ENCODE assay signal across 8 cellular contexts in the genomic region with DNA sequence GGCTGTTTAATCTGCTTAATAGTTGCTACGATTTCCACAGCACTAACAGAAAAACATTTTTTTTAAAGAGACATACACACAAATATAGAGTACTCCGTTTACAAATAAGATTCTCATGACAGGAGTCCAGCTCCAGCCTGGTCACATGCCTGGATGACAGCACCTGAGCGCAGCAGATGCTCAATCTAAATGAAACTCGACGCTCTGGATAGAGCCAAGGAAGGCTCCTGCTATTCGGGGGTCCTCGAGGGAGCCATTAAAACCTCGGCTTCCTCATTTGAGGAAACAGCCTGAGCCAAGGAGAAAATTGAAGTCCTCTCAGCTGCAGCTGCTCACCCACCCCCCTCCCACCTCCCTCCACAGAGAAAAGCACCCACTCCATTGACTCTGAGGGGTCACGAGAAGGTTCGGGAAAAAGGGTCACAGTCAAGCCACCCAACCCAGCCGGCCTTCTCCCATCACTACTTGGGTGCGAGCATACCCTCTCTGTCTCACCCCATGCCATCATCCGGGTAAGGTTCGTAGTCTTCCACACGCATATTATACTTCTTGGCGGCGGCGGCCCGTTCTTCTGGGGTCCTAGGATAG. TPM values are rescaled to one million over a fixed set of nuclear protein-coding genes. Genes with fewer than 3 reads are reported as not detected.
DNase-seq lines count a peak whose midpoint lies in the region; ATAC-seq and TF ChIP-seq lines count a peak whose summit lies in the region.

No MANE protein-coding gene starts in this region.

- H3K27me3 ChIP-seq in neuronal stem cell (ENCODE audit: control insufficient read depth in 3 of 3, insufficient read depth in 3 of 3, low read depth in 1 of 3, low read length in 3 of 3): no peaks in the 10 kb centered on the region

- H2BK5ac ChIP-seq in neuronal stem cell (ENCODE audit: low read length): no peak overlapping the region

- no peak overlapping the region for H3K18ac ChIP-seq in neuronal stem cell (ENCODE audit: low read length)

- DNase-seq in activated naive CD4-positive, alpha-beta T cell treated with anti-CD3 and anti-CD28 coated beads for 36 hours: no peak
- DNase-seq in activated naive CD4-positive, alpha-beta T cell treated with anti-CD3 and anti-CD28 coated beads, Interleukin-2, amount 50 U/mL, for 16 hours: no peak
- DNase-seq in RKO (ENCODE audit: low spot score): peak; percentile 55
- no peak for DNase-seq in epithelial cell of proximal tubule (ENCODE audit: low read depth)
- DNase-seq in neuronal stem cell (ENCODE audit: low spot score): no peak
- DNase-seq in activated CD4-positive, alpha-beta T cell treated with anti-CD3 and anti-CD28 coated beads, Interleukin-2, amount 50 U/mL, for 48 hours: no peak

- peak overlapping the region; percentile 95 for H3K27ac Mint-ChIP-seq in activated naive CD4-positive, alpha-beta T cell treated with anti-CD3 and anti-CD28 coated beads for 36 hours

- peak overlapping the region; percentile 12 for H2AK5ac ChIP-seq in neuronal stem cell (ENCODE audit: low read depth, low read length)

- no peak overlapping the region for H4K8ac ChIP-seq in neuronal stem cell (ENCODE audit: low read depth, low read length)

- H3K23ac ChIP-seq in neuronal stem cell (ENCODE audit: low read depth, low read length, poor library complexity): no peak overlapping the region

- H3K4me2 ChIP-seq in neuronal stem cell (ENCODE audit: insufficient read depth, low read length, poor library complexity, severe bottlenecking): peak overlapping the region; percentile 69

- no peak overlapping the region for H3K4ac ChIP-seq in neuronal stem cell (ENCODE audit: low read length)

- no peak overlapping the region for H3K27ac ChIP-seq in neuronal stem cell (replicated peaks; ENCODE audit: low read length)

- CTCF ChIA-PET in activated naive CD4-positive, alpha-beta T cell treated with anti-CD3 and anti-CD28 coated beads for 36 hours (lab: Charles Lee): interaction anchor here (1.4 to 5.1 kb wide), 6 partner anchors 10 to 214 kb away, joined by 3 to 41 read pairs (median 14); no protein-coding TSS in a partner anchor

- no peaks in the 10 kb centered on the region for H3K9me3 ChIP-seq in neuronal stem cell (replicated peaks in 1 of 2; ENCODE audit: control insufficient read depth in 2 of 2, insufficient read depth in 1 of 2, low read depth in 1 of 2, low read length in 2 of 2)

- ATAC-seq in GM18870 (IDR thresholded peaks at IDR 0.05; ENCODE audit: unreplicated experiment) (no peak), HG02938 (IDR thresholded peaks at IDR 0.05; ENCODE audit: unreplicated experiment) (no peak)

- peak overlapping the region; percentile 98 for H3K9ac ChIP-seq in neuronal stem cell (ENCODE audit: low read depth, low read length, poor library complexity)

- H3K9me3 Mint-ChIP-seq in activated naive CD4-positive, alpha-beta T cell treated with anti-CD3 and anti-CD28 coated beads for 36 hours: no peaks in the 10 kb centered on the region

- peak overlapping the region; percentile 98 for H3K4me3 ChIP-seq in epithelial cell of proximal tubule (ENCODE audit: low read depth, low read length)
- peak overlapping the region; percentile 89 to 92 for H3K4me3 ChIP-seq in neuronal stem cell (ENCODE audit: low read length in 2 of 2)

- H4K91ac ChIP-seq in neuronal stem cell (ENCODE audit: low read depth, low read length, poor library complexity): no peak overlapping the region

- TF ChIP-seq CTCF in epithelial cell of proximal tubule (conservative IDR thresholded peaks at IDR 0.05; ENCODE audit: low read depth, low read length): no peak

- no peak overlapping the region for H3K14ac ChIP-seq in neuronal stem cell (ENCODE audit: low read length)

- peaks cover 33% of the 10 kb centered on the region for H3K36me3 Mint-ChIP-seq in activated naive CD4-positive, alpha-beta T cell treated with anti-CD3 and anti-CD28 coated beads for 36 hours (ENCODE audit: low read depth)

- H3K4me1 Mint-ChIP-seq in activated naive CD4-positive, alpha-beta T cell treated with anti-CD3 and anti-CD28 coated beads for 36 hours (ENCODE audit: low read depth): peaks cover 35% of the 10 kb centered on the region

- no peak overlapping the region for H2BK12ac ChIP-seq in neuronal stem cell (ENCODE audit: low read length)

- peaks cover 16 to 46% of the 10 kb centered on the region in 2 donors for H3K36me3 ChIP-seq in neuronal stem cell (replicated peaks in 1 of 2; ENCODE audit: control insufficient read depth in 2 of 2, insufficient read depth in 2 of 2, low read length in 2 of 2)

- peaks cover 4 to 14% of the 10 kb centered on the region in 2 donors for H3K4me1 ChIP-seq in neuronal stem cell (ENCODE audit: control insufficient read depth in 2 of 2, insufficient read depth in 1 of 2, low read depth in 1 of 2, low read length in 2 of 2)

- peak overlapping the region; percentile 87 for H2AFZ ChIP-seq in neuronal stem cell (ENCODE audit: low read length)

- WGBS in neuronal stem cell (ENCODE audit: extremely low coverage in 2 of 2, insufficient read length in 2 of 2, insufficient replicate concordance in 1 of 2), 2 donors: no CpG with 5 or more reads among the region's 19 CpGs

- H3K4me3 Mint-ChIP-seq in activated naive CD4-positive, alpha-beta T cell treated with anti-CD3 and anti-CD28 coated beads for 36 hours: peak overlapping the region; percentile 100

- H2BK120ac ChIP-seq in neuronal stem cell (ENCODE audit: low read depth, low read length): no peak overlapping the region

- H3K79me1 ChIP-seq in neuronal stem cell (ENCODE audit: low read depth, low read length): peaks cover 4% of the 10 kb centered on the region

- intact Hi-C loops in activated naive CD4-positive, alpha-beta T cell treated with anti-CD3 and anti-CD28 coated beads for 36 hours (cut with micrococcal nuclease): loop anchor here (1.0 to 2.0 kb wide), 3 partner anchors 18 to 202 kb away; no protein-coding TSS in a partner anchor

- H2BK15ac ChIP-seq in neuronal stem cell (ENCODE audit: low read length): peak overlapping the region; percentile 13

- no peaks in the 10 kb centered on the region for H3K27me3 Mint-ChIP-seq in activated naive CD4-positive, alpha-beta T cell treated with anti-CD3 and anti-CD28 coated beads for 36 hours (ENCODE audit: low read depth)

RNA-seq across cellular contexts. Expression of gene NDUFB8, which starts 0.7 kb away (rescaled TPM):
- total RNA-seq in activated naive CD4-positive, alpha-beta T cell treated with anti-CD3 and anti-CD28 coated beads for 36 hours: 100 to 1,000 TPM; 427 to 442 TPM
- 217 and 269 TPM in 2 replicates for total RNA-seq in epithelial cell of proximal tubule
- 244 TPM for polyA plus RNA-seq in neuronal stem cell (2013, experiment 1 of 2)
- polyA plus RNA-seq in neuronal stem cell (2013, experiment 2 of 2): 239 TPM

RNA-seq across cellular contexts. Expression of gene HIF1AN, which starts 6.8 kb away (rescaled TPM):
- 10 to 100 TPM; 34.6 to 38.4 TPM for total RNA-seq in activated naive CD4-positive, alpha-beta T cell treated with anti-CD3 and anti-CD28 coated beads for 36 hours
- 6.1 and 7.0 TPM in 2 replicates for total RNA-seq in epithelial cell of proximal tubule
- polyA plus RNA-seq in neuronal stem cell (2013, experiment 1 of 2): 19.6 TPM
- 19.2 TPM for polyA plus RNA-seq in neuronal stem cell (2013, experiment 2 of 2)

RNA-seq across cellular contexts. Expression of gene SEC31B, which starts 9.3 kb away (rescaled TPM):
- total RNA-seq in activated naive CD4-positive, alpha-beta T cell treated with anti-CD3 and anti-CD28 coated beads for 36 hours: 10 to 100 TPM; 58.3 to 59.3 TPM
- total RNA-seq in epithelial cell of proximal tubule: 0.87 and 2.9 TPM in 2 replicates
- polyA plus RNA-seq in neuronal stem cell (2013, experiment 1 of 2): 7.7 TPM
- 7.6 TPM for polyA plus RNA-seq in neuronal stem cell (2013, experiment 2 of 2)

Comparison
In these comparisons a context has a peak if more than half of its experiments do, and no peak if none do; other contexts are left out.
1. RNA of gene SEC31B, which starts 9.3 kb away (total RNA-seq): 58.3 to 59.3 TPM in activated naive CD4-positive, alpha-beta T cell treated with anti-CD3 and anti-CD28 coated beads for 36 hours; 0.87 to 2.9 TPM in epithelial cell of proximal tubule; every median in the first group is over 10 times any median in the second.